8 cellular contexts compared by ENCODE assay signal in the genomic region with DNA sequence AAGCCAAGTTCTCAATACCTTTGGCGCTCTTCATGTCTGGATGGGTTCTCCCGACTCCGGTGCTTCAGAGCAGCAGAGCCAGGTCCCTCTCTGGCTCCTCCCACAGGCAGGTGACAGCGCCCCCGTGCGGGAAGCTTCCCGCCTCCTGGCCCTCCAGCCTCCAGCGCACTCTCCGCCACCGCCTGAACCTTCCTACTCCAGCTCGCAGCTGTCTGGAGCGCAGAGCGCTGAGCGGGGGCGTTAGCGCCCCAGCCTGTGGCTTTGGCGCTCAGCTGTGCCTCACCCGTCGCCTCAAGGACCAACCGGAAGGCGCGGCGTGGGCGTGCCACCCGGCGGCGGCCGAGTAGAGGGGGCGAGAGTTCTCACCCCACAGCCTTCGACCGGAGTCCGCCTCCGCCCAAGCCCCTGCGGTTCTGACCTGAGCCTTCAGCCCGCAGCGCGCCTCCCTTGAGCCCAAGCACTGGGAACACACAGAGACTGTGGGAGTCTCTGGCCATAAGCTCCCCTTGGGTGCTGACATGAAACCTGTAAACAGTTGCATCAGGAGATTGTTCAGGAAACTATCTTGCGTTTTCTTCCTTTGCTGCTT. TPM values are rescaled to one million over a fixed set of nuclear protein-coding genes. Genes with fewer than 3 reads are reported as not detected.
DNase-seq lines count a peak whose midpoint lies in the region; ATAC-seq and TF ChIP-seq lines count a peak whose summit lies in the region.

A gene with protein sequence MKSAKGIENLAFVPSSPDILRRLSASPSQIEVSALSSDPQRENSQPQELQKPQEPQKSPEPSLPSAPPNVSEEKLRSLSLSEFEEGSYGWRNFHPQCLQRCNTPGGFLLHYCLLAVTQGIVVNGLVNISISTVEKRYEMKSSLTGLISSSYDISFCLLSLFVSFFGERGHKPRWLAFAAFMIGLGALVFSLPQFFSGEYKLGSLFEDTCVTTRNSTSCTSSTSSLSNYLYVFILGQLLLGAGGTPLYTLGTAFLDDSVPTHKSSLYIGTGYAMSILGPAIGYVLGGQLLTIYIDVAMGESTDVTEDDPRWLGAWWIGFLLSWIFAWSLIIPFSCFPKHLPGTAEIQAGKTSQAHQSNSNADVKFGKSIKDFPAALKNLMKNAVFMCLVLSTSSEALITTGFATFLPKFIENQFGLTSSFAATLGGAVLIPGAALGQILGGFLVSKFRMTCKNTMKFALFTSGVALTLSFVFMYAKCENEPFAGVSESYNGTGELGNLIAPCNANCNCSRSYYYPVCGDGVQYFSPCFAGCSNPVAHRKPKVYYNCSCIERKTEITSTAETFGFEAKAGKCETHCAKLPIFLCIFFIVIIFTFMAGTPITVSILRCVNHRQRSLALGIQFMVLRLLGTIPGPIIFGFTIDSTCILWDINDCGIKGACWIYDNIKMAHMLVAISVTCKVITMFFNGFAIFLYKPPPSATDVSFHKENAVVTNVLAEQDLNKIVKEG (minus strand): TSS at position 56 of the 589 bp plus-strand sequence. CDS start 22 bp downstream, at position 34.

- H3K9me3 Mint-ChIP-seq in activated B cell treated with CpG ODN at 0.5 μM for 24 hours, result no peaks in the 10 kb centered on the region
- no peaks in the 10 kb centered on the region for H3K9me3 Mint-ChIP-seq in central memory CD8-positive, alpha-beta T cell

- ATAC-seq in GM18502 (IDR thresholded peaks at IDR 0.05; ENCODE audit: poor library complexity, unreplicated experiment) (peak; percentile 98), HG02852 (IDR thresholded peaks at IDR 0.05; ENCODE audit: unreplicated experiment) (peak; percentile 97), activated B cell treated with CpG ODN at 0.5 μM for 24 hours (ENCODE audit: low read depth) (peak; percentile 85)
- peak; percentile 94 for ATAC-seq in central memory CD8-positive, alpha-beta T cell (replicated peaks; ENCODE audit: extremely low read depth, poor library complexity, severe bottlenecking)

- peak; percentile 35 for DNase-seq in NCI-H1694 treated with DMSO at 0.1 percent for 48 hours (lab: John Stamatoyannopoulos, UW)
- peak; percentile 62 for DNase-seq in activated B cell treated with CpG ODN at 0.5 μM for 24 hours
- peak; percentile 41 to 45 for DNase-seq in central memory CD8-positive, alpha-beta T cell (ENCODE audit: low spot score in 2 of 2)
- peak; percentile 88 for DNase-seq in kidney tubule cell (ENCODE audit: low spot score)
- DNase-seq in stimulated activated CD4-positive, alpha-beta T cell treated with anti-CD3 and anti-CD28 coated beads, Interleukin-15, amount 100 ng/mL, for 24 hours, result peak; percentile 83
- DNase-seq in hepatic stellate cell (ENCODE audit: low spot score), result no peak

- intact Hi-C loops in activated B cell treated with CpG ODN at 0.5 μM for 24 hours (cut with micrococcal nuclease), result loop anchor here (10.0 kb wide), 1 partner anchor 818 kb away; no protein-coding TSS in a partner anchor

- H3K4me1 Mint-ChIP-seq in activated B cell treated with CpG ODN at 0.5 μM for 24 hours, result peaks cover 25% of the 10 kb centered on the region
- peaks cover 20% of the 10 kb centered on the region for H3K4me1 Mint-ChIP-seq in central memory CD8-positive, alpha-beta T cell

- POLR2A ChIA-PET in activated B cell treated with CpG ODN at 0.5 μM for 24 hours (lab: Charles Lee), result interaction anchor here (0.9 kb wide), 1 partner anchor 11 kb away, joined by 3 read pairs; no protein-coding TSS in a partner anchor

- peak within 1 kb of the TSS; percentile 12 for H3K27ac Mint-ChIP-seq in activated B cell treated with CpG ODN at 0.5 μM for 24 hours
- H3K27ac Mint-ChIP-seq in central memory CD8-positive, alpha-beta T cell (ENCODE audit: low read depth), result peak within 1 kb of the TSS; percentile 81

- peak within 1 kb of the TSS; percentile 87 for H3K4me3 Mint-ChIP-seq in activated B cell treated with CpG ODN at 0.5 μM for 24 hours
- peak within 1 kb of the TSS; percentile 80 for H3K4me3 Mint-ChIP-seq in central memory CD8-positive, alpha-beta T cell

- H3K36me3 Mint-ChIP-seq in activated B cell treated with CpG ODN at 0.5 μM for 24 hours (ENCODE audit: low read depth), result no peaks in the 10 kb centered on the region
- no peaks in the 10 kb centered on the region for H3K36me3 Mint-ChIP-seq in central memory CD8-positive, alpha-beta T cell (ENCODE audit: insufficient read depth)

- CTCF ChIA-PET in activated B cell treated with CpG ODN at 0.5 μM for 24 hours (lab: Charles Lee), result interaction anchor here (0.9 to 1.3 kb wide), 2 partner anchors 10 to 22 kb away, joined by 3 read pairs; no protein-coding TSS in a partner anchor

- no peaks in the 10 kb centered on the region for H3K27me3 Mint-ChIP-seq in activated B cell treated with CpG ODN at 0.5 μM for 24 hours
- H3K27me3 Mint-ChIP-seq in central memory CD8-positive, alpha-beta T cell, result no peaks in the 10 kb centered on the region

- no peak for TF ChIP-seq CTCF in activated B cell treated with CpG ODN at 0.5 μM for 24 hours (IDR thresholded peaks at IDR 0.05)

RNA-seq across cellular contexts. Expression of the gene that starts here (rescaled TPM):
- 0.24 and 0.33 TPM in 2 replicates for total RNA-seq in activated B cell treated with CpG ODN at 0.5 μM for 24 hours

Comparison
In these comparisons a context has a peak if more than half of its experiments do, and no peak if none do; other contexts are left out.
1. Peak in DNase-seq and ATAC-seq in activated B cell treated with CpG ODN at 0.5 μM for 24 hours; RNA of the gene not detected or under 1 TPM.